Comparison of ENCODE assay signal across 12 cellular contexts in genomic region chr17:64150237-64151015, GRCh38. TPM values are rescaled to one million over a fixed set of nuclear protein-coding genes. Genes with fewer than 3 reads are reported as not detected.
DNase-seq lines count a peak whose midpoint lies in the region; ATAC-seq and TF ChIP-seq lines count a peak whose summit lies in the region.
"Had no signal": no experiment of that assay in that cellular context is flagged by ENCODE, and none has a peak within 500 bp of the region (broad histone marks: within the 10 kb centered on the region; RNA-seq: fewer than 3 reads in every experiment).

No MANE protein-coding gene starts in this region.

- H3K9me3 Mint-ChIP-seq in nephron progenitor cell = no peaks in the 10 kb centered on the region
- H3K9me3 Mint-ChIP-seq: activated naive CD8-positive, alpha-beta T cell treated with anti-CD3 and anti-CD28 coated beads, Interleukin-2, amount 10 ng/mL, durations not matched to agents 7 days and 5 days had no signal

- no peaks in the 10 kb centered on the region for H3K27me3 Mint-ChIP-seq in nephron progenitor cell (ENCODE audit: low read depth, poor library complexity)
- H3K27me3 Mint-ChIP-seq: activated naive CD8-positive, alpha-beta T cell treated with anti-CD3 and anti-CD28 coated beads, Interleukin-2, amount 10 ng/mL, durations not matched to agents 7 days and 5 days had no signal

- H3K4me3 ChIP-seq in left ventricle myocardium inferior = no peak overlapping the region
- no peak overlapping the region for H3K4me3 ChIP-seq in adipocyte (ENCODE audit: low read length)
- H3K4me3 ChIP-seq in lower lobe of right lung = no peak overlapping the region
- H3K4me3 ChIP-seq: ovary, uterus had no signal

- H3K27ac ChIP-seq in left ventricle myocardium inferior (replicated peaks) (peak overlapping the region; percentile 96), lower lobe of right lung (no peak overlapping the region)
- H3K27ac ChIP-seq: ovary, uterus had no signal

- H3K9ac ChIP-seq in adipocyte (ENCODE audit: low read length) = no peak overlapping the region

- peaks cover 62% of the 10 kb centered on the region for H3K4me1 Mint-ChIP-seq in nephron progenitor cell

- no peak for DNase-seq in left ventricle myocardium inferior
- DNase-seq in Right ventricle myocardium superior = no peak
- peak; percentile 88 for DNase-seq in adipocyte (ENCODE audit: low read depth)
- DNase-seq in lower lobe of right lung = peak; percentile 70
- DNase-seq in 8988T = no peak
- no peak for DNase-seq in nephron progenitor cell
- DNase-seq: activated naive CD8-positive, alpha-beta T cell treated with anti-CD3 and anti-CD28 coated beads, Interleukin-2, amount 10 ng/mL, durations not matched to agents 7 days and 5 days; ovary; uterus had no signal

- H3K36me3 Mint-ChIP-seq in nephron progenitor cell (ENCODE audit: low read depth) = peaks cover 35% of the 10 kb centered on the region

- intact Hi-C loops in left ventricle myocardium inferior (cut with micrococcal nuclease) (no loop called here), Right ventricle myocardium superior (cut with DNase I) (no loop called here), lower lobe of right lung (cut with DNase I) (no loop called here)

- ATAC-seq in Right ventricle myocardium superior (ENCODE audit: poor library complexity) = no peak
- peak; percentile 16 to 46 for ATAC-seq in lower lobe of right lung
- ATAC-seq in GM21717 (IDR thresholded peaks at IDR 0.05; ENCODE audit: unreplicated experiment) = no peak
- no peak for ATAC-seq in HG02870 (IDR thresholded peaks at IDR 0.05; ENCODE audit: unreplicated experiment)

- H3K9me3 ChIP-seq in left ventricle myocardium inferior (replicated peaks) (no peaks in the 10 kb centered on the region), adipocyte (ENCODE audit: control insufficient read depth, low read length) (no peaks in the 10 kb centered on the region), lower lobe of right lung (no peaks in the 10 kb centered on the region)
- H3K9me3 ChIP-seq: Caco-2, ovary, uterus had no signal

- peaks cover 23% of the 10 kb centered on the region for H3K36me3 ChIP-seq in left ventricle myocardium inferior
- H3K36me3 ChIP-seq in adipocyte (ENCODE audit: control insufficient read depth, insufficient read depth, low read length, severe bottlenecking) = peaks cover 50% of the 10 kb centered on the region
- H3K36me3 ChIP-seq in lower lobe of right lung = peaks cover 34% of the 10 kb centered on the region
- H3K36me3 ChIP-seq: ovary, uterus had no signal

- H3K4me1 ChIP-seq in left ventricle myocardium inferior = peaks cover 91% of the 10 kb centered on the region
- peaks cover 25% of the 10 kb centered on the region for H3K4me1 ChIP-seq in adipocyte (ENCODE audit: control insufficient read depth, insufficient read depth, low read length)
- peaks cover 79% of the 10 kb centered on the region for H3K4me1 ChIP-seq in lower lobe of right lung
- H3K4me1 ChIP-seq: Caco-2 had no signal

- no peak overlapping the region for H3K4me3 Mint-ChIP-seq in nephron progenitor cell
- H3K4me3 Mint-ChIP-seq: activated naive CD8-positive, alpha-beta T cell treated with anti-CD3 and anti-CD28 coated beads, Interleukin-2, amount 10 ng/mL, durations not matched to agents 7 days and 5 days had no signal

- H3K27ac Mint-ChIP-seq in nephron progenitor cell = no peak overlapping the region
- H3K27ac Mint-ChIP-seq: activated naive CD8-positive, alpha-beta T cell treated with anti-CD3 and anti-CD28 coated beads, Interleukin-2, amount 10 ng/mL, durations not matched to agents 7 days and 5 days had no signal

- TF ChIP-seq CTCF in left ventricle myocardium inferior (IDR thresholded peaks at IDR 0.05; ENCODE audit: borderline replicate concordance) (no peak), lower lobe of right lung (IDR thresholded peaks at IDR 0.05) (no peak), nephron progenitor cell (IDR thresholded peaks at IDR 0.05) (no peak)

- H3K27me3 ChIP-seq in left ventricle myocardium inferior (ENCODE audit: low read depth) (no peaks in the 10 kb centered on the region), adipocyte (replicated peaks; ENCODE audit: control insufficient read depth, insufficient read depth, low read length) (no peaks in the 10 kb centered on the region), lower lobe of right lung (ENCODE audit: low read depth) (no peaks in the 10 kb centered on the region)
- H3K27me3 ChIP-seq: ovary, uterus had no signal

RNA-seq across cellular contexts. Expression of gene ERN1, which starts 20.5 kb away (rescaled TPM):
- total RNA-seq in left ventricle myocardium inferior = 9.3 TPM
- 6.7 TPM for total RNA-seq in Right ventricle myocardium superior
- total RNA-seq in lower lobe of right lung = 39.7 TPM

Comparison
In these comparisons a context has a peak if more than half of its experiments do, and no peak if none do; other contexts are left out.
1. DNase-seq: peak in adipocyte (single experiment) and lower lobe of right lung (single experiment); none in left ventricle myocardium inferior (single experiment), Right ventricle myocardium superior (single experiment), 8988T (single experiment) and nephron progenitor cell (single experiment).
2. ATAC-seq: peak in lower lobe of right lung (2 of 2); none in Right ventricle myocardium superior (single experiment), GM21717 (single experiment) and HG02870 (single experiment).